ENCODE assay signal across 20 cellular contexts in genomic region chr3:107222927-107223326, GRCh38.
A peak's percentile ranks its signal among the peaks of the same experiment; 100 is the strongest.
DNase-seq lines count a peak whose midpoint lies in the region; ATAC-seq and TF ChIP-seq lines count a peak whose summit lies in the region.
"Had no signal": no experiment of that assay in that cellular context is flagged by ENCODE, and none has a peak within 500 bp of the region (broad histone marks: within the 10 kb centered on the region; RNA-seq: fewer than 3 reads in every experiment).

No MANE protein-coding gene starts in this region.

- no peaks in the 10 kb centered on the region for H3K36me3 Mint-ChIP-seq in type B pancreatic cell
- H3K36me3 Mint-ChIP-seq in activated CD4-positive, alpha-beta memory T cell treated with anti-CD3 and anti-CD28 coated beads for 36 hours: no peaks in the 10 kb centered on the region
- H3K36me3 Mint-ChIP-seq: activated naive CD8-positive, alpha-beta T cell treated with anti-CD3 and anti-CD28 coated beads, Interleukin-2, amount 10 ng/mL, durations not matched to agents 7 days and 5 days; naive thymus-derived CD8-positive, alpha-beta T cell had no signal

- H3K9me3 ChIP-seq in hepatocyte (ENCODE audit: low read depth) (no peaks in the 10 kb centered on the region), ascending aorta (no peaks in the 10 kb centered on the region)
- H3K9me3 ChIP-seq: BE2C, esophagus muscularis mucosa had no signal

- no peaks in the 10 kb centered on the region for H3K9me3 Mint-ChIP-seq in type B pancreatic cell
- no peaks in the 10 kb centered on the region for H3K9me3 Mint-ChIP-seq in activated CD4-positive, alpha-beta memory T cell treated with anti-CD3 and anti-CD28 coated beads for 36 hours
- H3K9me3 Mint-ChIP-seq: activated CD4-positive, alpha-beta T cell treated with anti-CD3 and anti-CD28 coated beads, Interleukin-2, amount 10 ng/mL, durations not matched to agents 24 days and 14 days; activated naive CD8-positive, alpha-beta T cell treated with anti-CD3 and anti-CD28 coated beads, Interleukin-2, amount 10 ng/mL, durations not matched to agents 7 days and 5 days; naive thymus-derived CD8-positive, alpha-beta T cell had no signal

- H3K27me3 Mint-ChIP-seq in type B pancreatic cell: no peaks in the 10 kb centered on the region
- peaks cover 8% of the 10 kb centered on the region for H3K27me3 Mint-ChIP-seq in activated CD4-positive, alpha-beta memory T cell treated with anti-CD3 and anti-CD28 coated beads for 36 hours
- H3K27me3 Mint-ChIP-seq: progenitor cell of endocrine pancreas had no signal

- no peak overlapping the region for H3K27ac Mint-ChIP-seq in type B pancreatic cell
- no peak overlapping the region for H3K27ac Mint-ChIP-seq in activated CD4-positive, alpha-beta memory T cell treated with anti-CD3 and anti-CD28 coated beads for 36 hours
- H3K27ac Mint-ChIP-seq: activated CD4-positive, alpha-beta T cell treated with anti-CD3 and anti-CD28 coated beads, Interleukin-2, amount 10 ng/mL, durations not matched to agents 24 days and 14 days; activated naive CD8-positive, alpha-beta T cell treated with anti-CD3 and anti-CD28 coated beads, Interleukin-2, amount 10 ng/mL, durations not matched to agents 7 days and 5 days; naive thymus-derived CD8-positive, alpha-beta T cell; progenitor cell of endocrine pancreas had no signal

- no peaks in the 10 kb centered on the region for H4K20me1 ChIP-seq in hepatocyte (ENCODE audit: insufficient read depth, poor library complexity, severe bottlenecking)

- POLR2A ChIA-PET in activated CD4-positive, alpha-beta memory T cell treated with anti-CD3 and anti-CD28 coated beads for 36 hours (lab: Charles Lee): no interaction called here

- H3K4me1 Mint-ChIP-seq in type B pancreatic cell (ENCODE audit: unreplicated experiment): peaks cover 7% of the 10 kb centered on the region
- H3K4me1 Mint-ChIP-seq in activated CD4-positive, alpha-beta memory T cell treated with anti-CD3 and anti-CD28 coated beads for 36 hours (ENCODE audit: low read depth): no peaks in the 10 kb centered on the region
- H3K4me1 Mint-ChIP-seq: activated CD4-positive, alpha-beta T cell treated with anti-CD3 and anti-CD28 coated beads, Interleukin-2, amount 10 ng/mL, durations not matched to agents 24 days and 14 days; activated naive CD8-positive, alpha-beta T cell treated with anti-CD3 and anti-CD28 coated beads, Interleukin-2, amount 10 ng/mL, durations not matched to agents 7 days and 5 days; naive thymus-derived CD8-positive, alpha-beta T cell had no signal

- H3K27me3 ChIP-seq in hepatocyte: no peaks in the 10 kb centered on the region
- no peaks in the 10 kb centered on the region for H3K27me3 ChIP-seq in ascending aorta
- H3K27me3 ChIP-seq: BE2C, esophagus muscularis mucosa had no signal

- H3K27ac ChIP-seq in hepatocyte (peak overlapping the region; percentile 72), ascending aorta (no peak overlapping the region)
- H3K27ac ChIP-seq: esophagus muscularis mucosa, KMS-11 had no signal

- TF ChIP-seq CTCF in hepatocyte (IDR thresholded peaks at IDR 0.05; ENCODE audit: poor library complexity) (no peak), ascending aorta (IDR thresholded peaks at IDR 0.05) (no peak), type B pancreatic cell (conservative IDR thresholded peaks at IDR 0.05) (no peak)

- H2AFZ ChIP-seq in hepatocyte: peak overlapping the region; percentile 7

- DNase-seq in AG08395 (ENCODE audit: low spot score) (peak; percentile 65), HCEC 1CT (peak; percentile 96), astrocyte of the hippocampus (ENCODE audit: low read depth, low spot score) (peak; percentile 39), hepatocyte (ENCODE audit: low spot score) (no peak), ascending aorta (ENCODE audit: low spot score in 2 of 2) (no peak), type B pancreatic cell (ENCODE audit: extremely low spot score, unreplicated experiment) (no peak)
- no peak for DNase-seq in activated CD4-positive, alpha-beta memory T cell treated with anti-CD3 and anti-CD28 coated beads for 36 hours
- DNase-seq: activated CD4-positive, alpha-beta T cell treated with anti-CD3 and anti-CD28 coated beads, Interleukin-2, amount 10 ng/mL, durations not matched to agents 24 days and 14 days; activated naive CD8-positive, alpha-beta T cell treated with anti-CD3 and anti-CD28 coated beads, Interleukin-2, amount 10 ng/mL, durations not matched to agents 7 days and 5 days; activated T-cell treated with anti-CD3 and anti-CD28 coated beads, Interleukin-2, amount 50 U/mL, for 1 hour; BE2C; left ventricle myocardium superior; naive thymus-derived CD8-positive, alpha-beta T cell; NCI-H146; Right ventricle myocardium superior; stimulated activated naive CD4-positive, alpha-beta T cell treated with Interleukin-2 at 50 U/mL for 16 hours had no signal

- intact Hi-C loops in ascending aorta (cut with DNase I): no loop called here
- intact Hi-C loops in activated CD4-positive, alpha-beta memory T cell treated with anti-CD3 and anti-CD28 coated beads for 36 hours (cut with micrococcal nuclease): no loop called here

- CTCF ChIA-PET in activated CD4-positive, alpha-beta memory T cell treated with anti-CD3 and anti-CD28 coated beads for 36 hours (lab: Charles Lee): interaction anchor here (1.3 kb wide), 1 partner anchor 198 kb away, joined by 6 read pairs; no protein-coding TSS in a partner anchor

- no peaks in the 10 kb centered on the region for H3K9me2 ChIP-seq in hepatocyte (replicated peaks; ENCODE audit: insufficient read depth)

- no peaks in the 10 kb centered on the region for H3K79me2 ChIP-seq in hepatocyte

- no peaks in the 10 kb centered on the region for H3K4me1 ChIP-seq in hepatocyte (ENCODE audit: insufficient read depth)
- no peaks in the 10 kb centered on the region for H3K4me1 ChIP-seq in ascending aorta
- H3K4me1 ChIP-seq: BE2C, esophagus muscularis mucosa had no signal

- WGBS in hepatocyte (ENCODE audit: low lambda C conversion rate, missing lambda C conversion rate): 79% methylated on average over 4 of the region's 4 CpGs

- H3K4me3 Mint-ChIP-seq in type B pancreatic cell: no peak overlapping the region
- H3K4me3 Mint-ChIP-seq in activated CD4-positive, alpha-beta memory T cell treated with anti-CD3 and anti-CD28 coated beads for 36 hours: no peak overlapping the region
- H3K4me3 Mint-ChIP-seq: activated CD4-positive, alpha-beta T cell treated with anti-CD3 and anti-CD28 coated beads, Interleukin-2, amount 10 ng/mL, durations not matched to agents 24 days and 14 days; activated naive CD8-positive, alpha-beta T cell treated with anti-CD3 and anti-CD28 coated beads, Interleukin-2, amount 10 ng/mL, durations not matched to agents 7 days and 5 days; naive thymus-derived CD8-positive, alpha-beta T cell had no signal

- H3K4me2 ChIP-seq in hepatocyte: no peak overlapping the region
- H3K4me2 ChIP-seq: KMS-11 had no signal

- H3K4me3 ChIP-seq in hepatocyte: no peak overlapping the region
- H3K4me3 ChIP-seq in ascending aorta: no peak overlapping the region
- H3K4me3 ChIP-seq: esophagus muscularis mucosa had no signal

- ATAC-seq in HG02571 (IDR thresholded peaks at IDR 0.05; ENCODE audit: unreplicated experiment): no peak
- ATAC-seq: left ventricle myocardium superior; naive thymus-derived CD8-positive, alpha-beta T cell had no signal

- no peaks in the 10 kb centered on the region for H3K36me3 ChIP-seq in hepatocyte (replicated peaks; ENCODE audit: insufficient read depth, low read depth)
- no peaks in the 10 kb centered on the region for H3K36me3 ChIP-seq in ascending aorta
- H3K36me3 ChIP-seq: BE2C, esophagus muscularis mucosa had no signal

Comparison
In these comparisons a context has a peak if more than half of its experiments do, and no peak if none do; other contexts are left out.
1. DNase-seq: peak in AG08395 (single experiment), HCEC 1CT (single experiment) and astrocyte of the hippocampus (single experiment); none in hepatocyte (single experiment), ascending aorta (0 of 2), type B pancreatic cell (single experiment) and activated CD4-positive, alpha-beta memory T cell treated with anti-CD3 and anti-CD28 coated beads for 36 hours (single experiment).